Comparison of ENCODE assay signal across 13 cellular contexts in genomic region chr16:75567911-75568310, GRCh38. TPM values are rescaled to one million over a fixed set of nuclear protein-coding genes. Genes with fewer than 3 reads are reported as not detected.
A peak's percentile ranks its signal among the peaks of the same experiment; 100 is the strongest.
DNase-seq lines count a peak whose midpoint lies in the region; ATAC-seq and TF ChIP-seq lines count a peak whose summit lies in the region.
"Had no signal": no experiment of that assay in that cellular context is flagged by ENCODE, and none has a peak within 500 bp of the region (broad histone marks: within the 10 kb centered on the region; RNA-seq: fewer than 3 reads in every experiment).

No MANE protein-coding gene starts in this region.

- H3K27ac ChIP-seq in coronary artery, result no peak overlapping the region
- no peak overlapping the region for H3K27ac ChIP-seq in right cardiac atrium (ENCODE audit: low read length)

- no peaks in the 10 kb centered on the region for H3K9me3 Mint-ChIP-seq in activated CD4-positive, alpha-beta T cell treated with anti-CD3 and anti-CD28 coated beads, Interleukin-2, amount 10 ng/mL, durations not matched to agents 7 days and 5 days
- H3K9me3 Mint-ChIP-seq in osteocyte (ENCODE audit: unreplicated experiment), result no peaks in the 10 kb centered on the region

- H3K4me1 ChIP-seq in right cardiac atrium (ENCODE audit: control insufficient read depth, insufficient read depth, low read length), result peaks cover 19% of the 10 kb centered on the region

- H3K4me3 Mint-ChIP-seq in activated CD4-positive, alpha-beta T cell treated with anti-CD3 and anti-CD28 coated beads, Interleukin-2, amount 10 ng/mL, durations not matched to agents 7 days and 5 days, result peak overlapping the region; percentile 91
- peak overlapping the region; percentile 98 for H3K4me3 Mint-ChIP-seq in osteocyte (ENCODE audit: unreplicated experiment)

- no peak for DNase-seq in activated CD4-positive, alpha-beta T cell treated with anti-CD3 and anti-CD28 coated beads, Interleukin-2, amount 10 ng/mL, durations not matched to agents 7 days and 5 days
- DNase-seq in activated CD4-positive, alpha-beta T cell treated with anti-CD3 and anti-CD28 coated beads for 4 hours, result no peak
- DNase-seq in LNCaP clone FGC (ENCODE audit: low read depth) (peak; percentile 73), coronary artery (ENCODE audit: low spot score) (no peak), osteocyte (ENCODE audit: extremely low spot score, unreplicated experiment) (no peak), right cardiac atrium (no peak)
- DNase-seq: ACHN; activated effector memory CD4-positive, alpha-beta T cell treated with Interleukin-2 at 50 U/mL for 16 hours; NCI-H1417; uterus had no signal

- H3K27me3 ChIP-seq in right cardiac atrium (ENCODE audit: control insufficient read depth, insufficient read depth), result no peaks in the 10 kb centered on the region
- H3K27me3 ChIP-seq: uterus had no signal

- POLR2A ChIA-PET in activated CD4-positive, alpha-beta T cell treated with anti-CD3 and anti-CD28 coated beads, Interleukin-2, amount 10 ng/mL, durations not matched to agents 7 days and 5 days (lab: Charles Lee), result no interaction called here

- no peak for ATAC-seq in HG03571 (IDR thresholded peaks at IDR 0.05; ENCODE audit: unreplicated experiment)
- ATAC-seq in right cardiac atrium, result no peak
- ATAC-seq in GM19463 (IDR thresholded peaks at IDR 0.05; ENCODE audit: unreplicated experiment), result no peak

- peak overlapping the region; percentile 80 for H3K27ac Mint-ChIP-seq in activated CD4-positive, alpha-beta T cell treated with anti-CD3 and anti-CD28 coated beads, Interleukin-2, amount 10 ng/mL, durations not matched to agents 7 days and 5 days
- no peak overlapping the region for H3K27ac Mint-ChIP-seq in osteocyte (ENCODE audit: unreplicated experiment)

- CTCF ChIA-PET in activated CD4-positive, alpha-beta T cell treated with anti-CD3 and anti-CD28 coated beads, Interleukin-2, amount 10 ng/mL, durations not matched to agents 7 days and 5 days (lab: Charles Lee), result interaction anchor here (1.6 kb wide), 1 partner anchor 12 kb away, joined by 3 read pairs; the partner anchor contains the start of gene TMEM231

- 66% methylated on average over 4 of the region's 4 CpGs for WGBS in right cardiac atrium

- peaks cover 42% of the 10 kb centered on the region for H3K4me1 Mint-ChIP-seq in activated CD4-positive, alpha-beta T cell treated with anti-CD3 and anti-CD28 coated beads, Interleukin-2, amount 10 ng/mL, durations not matched to agents 7 days and 5 days
- peaks cover 25% of the 10 kb centered on the region for H3K4me1 Mint-ChIP-seq in osteocyte (ENCODE audit: unreplicated experiment)

- intact Hi-C loops in right cardiac atrium (cut with DNase I), result loop anchor here in 1 of 4 donors (10.0 kb wide), 1 partner anchor 57 kb away; the partner anchor contains the start of gene ADAT1

- H3K27me3 Mint-ChIP-seq in activated CD4-positive, alpha-beta T cell treated with anti-CD3 and anti-CD28 coated beads, Interleukin-2, amount 10 ng/mL, durations not matched to agents 7 days and 5 days, result peaks cover 8% of the 10 kb centered on the region
- H3K27me3 Mint-ChIP-seq in osteocyte (ENCODE audit: unreplicated experiment), result peaks cover 15% of the 10 kb centered on the region

- H3K9me3 ChIP-seq in right cardiac atrium (ENCODE audit: control insufficient read depth, low read length), result no peaks in the 10 kb centered on the region
- H3K9me3 ChIP-seq: uterus had no signal

- H3K36me3 Mint-ChIP-seq in activated CD4-positive, alpha-beta T cell treated with anti-CD3 and anti-CD28 coated beads, Interleukin-2, amount 10 ng/mL, durations not matched to agents 7 days and 5 days (ENCODE audit: low read depth), result peaks cover 19% of the 10 kb centered on the region
- H3K36me3 Mint-ChIP-seq in osteocyte (ENCODE audit: unreplicated experiment), result peaks cover 18% of the 10 kb centered on the region

- TF ChIP-seq CTCF in LNCaP clone FGC (IDR thresholded peaks at IDR 0.05; ENCODE audit: control insufficient read depth, extremely low read depth, insufficient read depth) (no peak), coronary artery (IDR thresholded peaks at IDR 0.05) (no peak), osteocyte (IDR thresholded peaks at IDR 0.05) (no peak)

- H3K4me3 ChIP-seq in LNCaP clone FGC (ENCODE audit: low read depth, low read length) (peak overlapping the region; percentile 93), coronary artery (peak overlapping the region; percentile 91), right cardiac atrium (ENCODE audit: low read length) (no peak overlapping the region)

RNA-seq across cellular contexts. Expression of gene GABARAPL2, which starts 1.7 kb away (rescaled TPM):
- 10 to 100 TPM; 60.7 to 66.2 TPM for total RNA-seq in activated CD4-positive, alpha-beta T cell treated with anti-CD3 and anti-CD28 coated beads, Interleukin-2, amount 10 ng/mL, durations not matched to agents 7 days and 5 days
- total RNA-seq in osteocyte, result 84.6 and 90.3 TPM in 2 replicates
- total RNA-seq in right cardiac atrium, result 100 to 1,000 TPM; 197 to 245 (median 219) TPM
- 262 TPM for polyA plus RNA-seq in right cardiac atrium

RNA-seq across cellular contexts. Expression of gene TMEM231, which starts 11.9 kb away (rescaled TPM):
- 1 to 10 TPM; 1.9 to 2.2 TPM for total RNA-seq in activated CD4-positive, alpha-beta T cell treated with anti-CD3 and anti-CD28 coated beads, Interleukin-2, amount 10 ng/mL, durations not matched to agents 7 days and 5 days
- total RNA-seq in osteocyte (8.3 and 8.4 TPM in 2 replicates), right cardiac atrium (1 to 10 TPM; 6.3 to 7.8 (median 6.8) TPM)
- polyA plus RNA-seq in right cardiac atrium, result 3.8 TPM

RNA-seq across cellular contexts. Expression of gene CHST5, which starts 32.0 kb away (rescaled TPM):
- under 1 TPM in 1 of 2 experiments, not detected in 1; 0.06 TPM for total RNA-seq in activated CD4-positive, alpha-beta T cell treated with anti-CD3 and anti-CD28 coated beads, Interleukin-2, amount 10 ng/mL, durations not matched to agents 7 days and 5 days
- total RNA-seq in osteocyte (0.27 TPM in 1 of 2 replicates, not detected in the other), right cardiac atrium (under 1 TPM; 0.14 to 0.45 (median 0.16) TPM)
- 0.11 TPM for polyA plus RNA-seq in right cardiac atrium
- total RNA-seq: myocyte had no signal

RNA-seq across cellular contexts. Expression of gene ADAT1, which starts 55.2 kb away (rescaled TPM):
- 10 to 100 TPM; 60.3 to 66.1 TPM for total RNA-seq in activated CD4-positive, alpha-beta T cell treated with anti-CD3 and anti-CD28 coated beads, Interleukin-2, amount 10 ng/mL, durations not matched to agents 7 days and 5 days
- total RNA-seq in osteocyte, result 55.0 and 55.9 TPM in 2 replicates
- 10 to 100 TPM; 17.8 to 27.2 (median 22.4) TPM for total RNA-seq in right cardiac atrium
- 8.4 TPM for polyA plus RNA-seq in right cardiac atrium
